In genomic region chr5:112976432-112977309, GRCh38 we compare ENCODE assay signal across 1 cellular context.
A peak's percentile ranks its signal among the peaks of the same experiment; 100 is the strongest.
TF ChIP-seq lines count a peak whose summit lies in the region.

TSS of gene DCP2 (plus strand) at chr5:112976798. CDS start at chr5:112976934, 136 bp downstream.

TF ChIP-seq in HepG2, 621 proteins besides CTCF, POLR2A, EP300 and RAD21 (continued from another document and continues in another):
- TF ChIP-seq ZNF142 (CRISPR knock-in tag; IDR thresholded peaks at IDR 0.05), result peak; percentile 36; the same call in 1 of the 2 replicates
- TF ChIP-seq SRSF1 (optimal IDR thresholded peaks at IDR 0.05; ENCODE audit: low read depth, low read length), result no peak
- TF ChIP-seq ZNF468 (CRISPR knock-in tag; IDR thresholded peaks at IDR 0.05), result no peak
- TF ChIP-seq NR2C2 (CRISPR knock-in tag; IDR thresholded peaks at IDR 0.05; ENCODE audit: borderline replicate concordance), result no peak; the same call in 1 of the 2 replicates
- TF ChIP-seq GTF3A (CRISPR knock-in tag; conservative IDR thresholded peaks at IDR 0.05), result no peak
- TF ChIP-seq ISL2 (CRISPR knock-in tag; IDR thresholded peaks at IDR 0.05), result 0 out of 2 replicates have a peak, but pooled peaks have one; percentile 17
- TF ChIP-seq ZNF224 (CRISPR knock-in tag; IDR thresholded peaks at IDR 0.05), result 0 out of 2 replicates have a peak, but pooled peaks have one; percentile 60
- TF ChIP-seq HMGXB3 (CRISPR knock-in tag; IDR thresholded peaks at IDR 0.05; ENCODE audit: borderline replicate concordance), result peak; percentile 100
- TF ChIP-seq ARNTL (CRISPR knock-in tag; IDR thresholded peaks at IDR 0.05), result peak; percentile 14; the same call in 1 of the 2 replicates
- no peak for TF ChIP-seq ZNF230 (CRISPR knock-in tag; IDR thresholded peaks at IDR 0.05)
- TF ChIP-seq REPIN1 (CRISPR knock-in tag; IDR thresholded peaks at IDR 0.05; ENCODE audit: borderline replicate concordance, low read depth), result no peak
- 0 out of 2 replicates have a peak, but pooled peaks have one; percentile 21 for TF ChIP-seq ZBTB3 (CRISPR knock-in tag; IDR thresholded peaks at IDR 0.05; ENCODE audit: borderline replicate concordance, low read depth)
- no peak for TF ChIP-seq SMC3 (IDR thresholded peaks at IDR 0.05; ENCODE audit: low read length)
- TF ChIP-seq TERF1 (CRISPR knock-in tag; IDR thresholded peaks at IDR 0.05), result no peak
- TF ChIP-seq ATF1 (CRISPR knock-in tag; IDR thresholded peaks at IDR 0.05), result 0 out of 2 replicates have a peak, but pooled peaks have one; percentile 43
- no peak for TF ChIP-seq ZNF503 (CRISPR knock-in tag; IDR thresholded peaks at IDR 0.05)
- TF ChIP-seq ZNF18 (CRISPR knock-in tag; IDR thresholded peaks at IDR 0.05; ENCODE audit: insufficient replicate concordance), result no peak
- no peak for TF ChIP-seq FUBP1 (CRISPR knock-in tag; IDR thresholded peaks at IDR 0.05; ENCODE audit: borderline replicate concordance)
- no peak for TF ChIP-seq PTBP1 (IDR thresholded peaks at IDR 0.05; ENCODE audit: low read depth, low read length, poor library complexity, severe bottlenecking)
- no peak for TF ChIP-seq ZNF7 (CRISPR knock-in tag; IDR thresholded peaks at IDR 0.05)
- no peak for TF ChIP-seq ZNF567 (CRISPR knock-in tag; IDR thresholded peaks at IDR 0.05; ENCODE audit: borderline replicate concordance)
- TF ChIP-seq AHR (CRISPR knock-in tag; IDR thresholded peaks at IDR 0.05), result peak; percentile 85; the same call in 1 of the 2 replicates
- no peak for TF ChIP-seq NCOA5 (CRISPR knock-in tag; IDR thresholded peaks at IDR 0.05)
- no peak for TF ChIP-seq NFE2L1 (CRISPR knock-in tag; IDR thresholded peaks at IDR 0.05; ENCODE audit: borderline replicate concordance)
- TF ChIP-seq ETS1 (CRISPR knock-in tag; IDR thresholded peaks at IDR 0.05), result no peak
- no peak for TF ChIP-seq MED13 (CRISPR knock-in tag; IDR thresholded peaks at IDR 0.05)
- TF ChIP-seq ZSCAN20 (CRISPR knock-in tag; IDR thresholded peaks at IDR 0.05; ENCODE audit: borderline replicate concordance), result no peak
- TF ChIP-seq HNF4A (CRISPR knock-in tag; IDR thresholded peaks at IDR 0.05), result 0 out of 2 replicates have a peak, but pooled peaks have one; percentile 17
- no peak; the same call in 1 of the 2 replicates for TF ChIP-seq GMEB1 (CRISPR knock-in tag; IDR thresholded peaks at IDR 0.05; ENCODE audit: borderline replicate concordance)
- no peak for TF ChIP-seq ZNF652 (CRISPR knock-in tag; IDR thresholded peaks at IDR 0.05; ENCODE audit: borderline replicate concordance, low read depth)
- TF ChIP-seq ZNF746 (CRISPR knock-in tag; IDR thresholded peaks at IDR 0.05), result peak; percentile 72
- TF ChIP-seq ZBTB37 (CRISPR knock-in tag; IDR thresholded peaks at IDR 0.05), result no peak
